17 cellular contexts compared by ENCODE assay signal in the genomic region with DNA sequence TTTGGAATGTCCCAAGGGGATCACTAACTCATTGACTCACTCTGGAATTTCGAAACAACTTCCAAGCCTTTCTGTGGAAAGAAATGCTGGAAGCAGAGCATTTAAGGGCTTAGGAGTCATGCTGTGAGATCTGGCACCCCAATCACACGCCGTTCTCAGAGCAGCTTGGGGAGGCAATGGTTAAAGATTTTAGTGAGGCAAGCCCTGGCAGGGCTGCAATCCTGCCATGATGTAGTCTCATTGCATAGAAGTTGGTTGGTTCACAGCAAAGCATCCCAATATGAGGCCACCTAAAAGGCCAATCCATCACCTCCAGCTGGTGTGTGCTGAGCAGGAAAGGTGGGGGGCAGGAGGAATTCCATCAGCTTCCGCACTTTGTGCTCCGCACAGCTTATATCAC.
"Had no signal": no experiment of that assay in that cellular context is flagged by ENCODE, and none has a peak within 500 bp of the region (broad histone marks: within the 10 kb centered on the region; RNA-seq: fewer than 3 reads in every experiment).

No MANE protein-coding gene starts in this region.

- H3K9me3 Mint-ChIP-seq: nephron, type B pancreatic cell had no signal

- ATAC-seq: activated CD4-positive, CD25-positive, alpha-beta regulatory T cell treated with anti-CD3 and anti-CD28 coated beads, Interleukin-2, amount 50 U/mL, for 24 hours; esophagus mucosa; foreskin keratinocyte; left lung; psoas muscle; sciatic nerve; T-helper 17 cell had no signal

- H3K27me3 Mint-ChIP-seq: activated naive CD4-positive, alpha-beta T cell treated with anti-CD3 and anti-CD28 coated beads, Interleukin-2, amount 50 U/mL, for 24 hours; brain; T-helper 17 cell; type B pancreatic cell had no signal

- FAIRE-seq: islet of Langerhans had no signal

- H3K4me1 Mint-ChIP-seq: activated naive CD4-positive, alpha-beta T cell treated with anti-CD3 and anti-CD28 coated beads, Interleukin-2, amount 50 U/mL, for 24 hours; nephron; T-helper 17 cell had no signal

- H3K36me3 ChIP-seq: left lung had no signal

- H3K9me3 ChIP-seq: psoas muscle had no signal

- DNase-seq: cerebellar nuclear complex; dermis blood vessel endothelial cell; head of caudate nucleus; left lung; psoas muscle; stimulated activated naive CD4-positive, alpha-beta T cell; T-helper 17 cell had no signal

- H3K27me3 ChIP-seq: foreskin keratinocyte, left lung had no signal

- H3K27ac Mint-ChIP-seq: activated naive CD4-positive, alpha-beta T cell treated with anti-CD3 and anti-CD28 coated beads, Interleukin-2, amount 50 U/mL, for 24 hours; activated T-helper 2 cell treated with anti-CD3 and anti-CD28 coated beads, Interferon-gamma antibody, Interleukin-2, Interleukin-4, amounts not matched to agents 10 μg/mL and 5 μg/mL and 100 μg/mL, durations not matched to agents 14 hours and 24 hours and 36 hours; brain; nephron; T-helper 17 cell; type B pancreatic cell had no signal

- H3K4me3 ChIP-seq: left lung, psoas muscle had no signal

- H3K4me3 Mint-ChIP-seq: activated naive CD4-positive, alpha-beta T cell treated with anti-CD3 and anti-CD28 coated beads, Interleukin-2, amount 50 U/mL, for 24 hours; brain; nephron; T-helper 17 cell; type B pancreatic cell had no signal

- H3K4me1 ChIP-seq: foreskin keratinocyte, left lung, psoas muscle had no signal

- H3K36me3 Mint-ChIP-seq: activated naive CD4-positive, alpha-beta T cell treated with anti-CD3 and anti-CD28 coated beads, Interleukin-2, amount 50 U/mL, for 24 hours; brain; type B pancreatic cell had no signal

- H3K27ac ChIP-seq: foreskin keratinocyte, left lung, psoas muscle had no signal
